In the genomic region with DNA sequence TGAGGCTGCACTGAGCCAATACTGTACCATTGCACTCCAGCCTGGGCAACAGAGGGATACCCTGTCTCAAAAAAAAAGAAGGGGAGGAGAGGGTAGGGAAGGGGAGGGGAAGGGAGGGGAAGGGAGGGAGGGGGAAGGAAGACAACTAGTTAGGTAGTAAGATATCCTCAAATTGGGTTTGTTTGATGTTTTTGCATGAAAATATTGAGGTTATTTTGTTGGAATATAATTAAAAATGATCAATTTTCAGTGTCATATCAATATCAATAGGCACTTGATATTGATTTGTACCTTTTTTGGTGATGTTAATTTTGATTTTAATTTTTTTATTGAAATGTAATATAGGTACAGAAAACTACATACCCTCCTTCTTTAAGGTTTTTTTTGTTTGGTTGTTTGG, we compare ENCODE assay signal across 39 cellular contexts. TPM values are rescaled to one million over a fixed set of nuclear protein-coding genes. Genes with fewer than 3 reads are reported as not detected.
"Had no signal": no experiment of that assay in that cellular context is flagged by ENCODE, and none has a peak within 500 bp of the region (broad histone marks: within the 10 kb centered on the region; RNA-seq: fewer than 3 reads in every experiment).

No MANE protein-coding gene starts in this region.

- H3K4me3 ChIP-seq: adrenal gland, ascending aorta, body of pancreas, breast epithelium, cardiac muscle cell had no signal

- FAIRE-seq: astrocyte, bronchial epithelial cell had no signal

- H3K4me1 ChIP-seq: body of pancreas, breast epithelium had no signal

- ATAC-seq: activated naive CD4-positive, alpha-beta T cell treated with anti-CD3 and anti-CD28 coated beads, Interleukin-2, amount 50 U/mL, for 72 hours; activated naive CD8-positive, alpha-beta T cell treated with anti-CD3 and anti-CD28 coated beads, Interleukin-2, amount 50 U/mL, for 24 hours; activated T-cell treated with anti-CD3 and anti-CD28 coated beads, Interleukin-2, amount 50 U/mL, for 4 hours; activated T-cell treated with anti-CD3 and anti-CD28 coated beads, Interleukin-2, amount 50 U/mL, for 72 hours; activated T-helper 17 cell treated with anti-CD3 and anti-CD28 coated beads, Interleukin-2, amount 50 U/mL, for 72 hours; body of pancreas had no signal

- DNase-seq: activated effector memory CD4-positive, alpha-beta T cell treated with anti-CD3 and anti-CD28 coated beads, Interleukin-2, amount 50 U/mL, for 16 hours; activated effector memory CD4-positive, alpha-beta T cell treated with Interleukin-2 at 50 U/mL for 16 hours; activated gamma-delta T cell; activated gamma-delta T cell treated with Interleukin-2 at 50 U/mL for 16 hours; activated naive CD4-positive, alpha-beta T cell; activated naive CD4-positive, alpha-beta T cell treated with anti-CD3 and anti-CD28 coated beads for 36 hours; activated naive CD4-positive, alpha-beta T cell treated with anti-CD3 and anti-CD28 coated beads, Interleukin-2, amount 50 U/mL, for 16 hours; activated naive CD4-positive, alpha-beta T cell treated with Interleukin-2 at 50 U/mL for 16 hours; activated naive CD8-positive, alpha-beta T cell treated with anti-CD3 and anti-CD28 coated beads for 36 hours; activated naive CD8-positive, alpha-beta T cell treated with anti-CD3 and anti-CD28 coated beads, Interleukin-2, amount 10 ng/mL, durations not matched to agents 7 days and 5 days; activated naive CD8-positive, alpha-beta T cell treated with anti-CD3 and anti-CD28 coated beads, Interleukin-2, amount 50 U/mL, for 24 hours; activated T-cell treated with anti-CD3 and anti-CD28 coated beads, Interleukin-2, amount 50 U/mL, for 1 hour; activated T-cell treated with anti-CD3 and anti-CD28 coated beads, Interleukin-2, amount 50 U/mL, for 24 hours; activated T-cell treated with anti-CD3 and anti-CD28 coated beads, Interleukin-2, amount 50 U/mL, for 4 hours; activated T-cell treated with anti-CD3 and anti-CD28 coated beads, Interleukin-2, amount 50 U/mL, for 48 hours; activated T-cell treated with anti-CD3 and anti-CD28 coated beads, Interleukin-2, amount 50 U/mL, for 72 hours; adrenal gland; amniotic stem cell; amygdala; anterior cingulate cortex; body of pancreas; brain microvascular endothelial cell; caudate nucleus; central memory CD4-positive, alpha-beta T cell; cerebellar nuclear complex had no signal

- H3K9me3 ChIP-seq: adrenal gland, ascending aorta, body of pancreas, breast epithelium had no signal

- H3K27ac ChIP-seq: adrenal gland, ascending aorta, body of pancreas, brain microvascular endothelial cell, breast epithelium, cardiac muscle cell had no signal

- H3K36me3 ChIP-seq: adrenal gland, ascending aorta, brain microvascular endothelial cell, breast epithelium, cardiac muscle cell had no signal

- H3K27me3 ChIP-seq: adrenal gland, ascending aorta, body of pancreas, brain microvascular endothelial cell, breast epithelium, cardiac muscle cell had no signal

RNA-seq across cellular contexts. Expression of a gene that starts 19.5 kb away (rescaled TPM):
- total RNA-seq: activated naive CD4-positive, alpha-beta T cell treated with anti-CD3 and anti-CD28 coated beads for 36 hours; activated naive CD4-positive, alpha-beta T cell treated with anti-CD3 and anti-CD28 coated beads, Interleukin-2, amount 50 U/mL, for 72 hours; activated naive CD8-positive, alpha-beta T cell treated with anti-CD3 and anti-CD28 coated beads for 36 hours; activated naive CD8-positive, alpha-beta T cell treated with anti-CD3 and anti-CD28 coated beads, Interleukin-2, amount 10 ng/mL, durations not matched to agents 7 days and 5 days; activated T-cell treated with anti-CD3 and anti-CD28 coated beads, Interleukin-2, amount 50 U/mL, for 72 hours; activated T-helper 17 cell treated with anti-CD3 and anti-CD28 coated beads, Interleukin-2, amount 50 U/mL, for 72 hours; adrenal gland; aorta; ascending aorta; astrocyte; body of pancreas; bronchial epithelial cell; cardiac septum; cerebellum; chondrocyte had no signal
- polyA plus RNA-seq: adrenal gland had no signal

RNA-seq across cellular contexts. Expression of a gene that starts 55.0 kb away (rescaled TPM):
- total RNA-seq: activated naive CD4-positive, alpha-beta T cell treated with anti-CD3 and anti-CD28 coated beads for 36 hours; activated naive CD4-positive, alpha-beta T cell treated with anti-CD3 and anti-CD28 coated beads, Interleukin-2, amount 50 U/mL, for 72 hours; activated naive CD8-positive, alpha-beta T cell treated with anti-CD3 and anti-CD28 coated beads for 36 hours; activated naive CD8-positive, alpha-beta T cell treated with anti-CD3 and anti-CD28 coated beads, Interleukin-2, amount 10 ng/mL, durations not matched to agents 7 days and 5 days; activated T-cell treated with anti-CD3 and anti-CD28 coated beads, Interleukin-2, amount 50 U/mL, for 4 hours; activated T-cell treated with anti-CD3 and anti-CD28 coated beads, Interleukin-2, amount 50 U/mL, for 72 hours; activated T-helper 1 cell treated with anti-CD3 and anti-CD28 coated beads, Interleukin-12 subunit alpha, Interleukin-12 subunit beta, Interleukin-2, Interleukin-4 antibody, amounts not matched to agents 30 ng/mL and 10 ng/mL and 1 ng/mL, durations not matched to agents 14 hours and 24 hours and 36 hours; activated T-helper 17 cell treated with anti-CD3 and anti-CD28 coated beads, Interleukin-2, amount 50 U/mL, for 72 hours; activated T-helper 2 cell treated with anti-CD3 and anti-CD28 coated beads, Interferon-gamma antibody, Interleukin-2, Interleukin-4, amounts not matched to agents 10 μg/mL and 5 μg/mL and 100 μg/mL, durations not matched to agents 14 hours and 24 hours and 36 hours; aorta; ascending aorta; astrocyte; body of pancreas; breast epithelium; cerebellum; chondrocyte had no signal
- polyA plus RNA-seq: adipose tissue, adrenal gland, cardiac muscle cell had no signal
